In the genomic region with DNA sequence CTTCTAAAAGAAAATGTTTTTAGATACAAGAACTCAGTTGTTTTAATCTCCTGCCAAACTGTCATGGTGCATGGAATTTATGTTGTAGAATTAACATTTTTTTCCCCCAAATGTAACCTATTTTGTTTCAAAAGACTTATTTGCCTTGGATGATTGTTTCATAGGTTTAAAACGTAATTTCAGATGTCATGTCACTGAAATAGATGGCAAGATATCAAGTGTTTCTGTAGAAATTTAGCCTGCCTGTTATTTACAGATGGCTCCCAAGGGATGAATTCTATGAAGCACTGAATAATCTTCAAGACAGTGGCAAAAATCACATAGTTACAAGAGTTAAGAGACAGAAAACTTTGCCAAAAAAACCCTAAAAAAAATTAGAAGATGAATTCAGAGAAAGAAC, we compare ENCODE assay signal across 32 cellular contexts.
"Had no signal": no experiment of that assay in that cellular context is flagged by ENCODE, and none has a peak within 500 bp of the region (broad histone marks: within the 10 kb centered on the region; RNA-seq: fewer than 3 reads in every experiment).

No MANE protein-coding gene starts in this region.

- H3K9me3 ChIP-seq: ascending aorta had no signal

- DNase-seq: activated B cell treated with CpG ODN at 0.5 μM for 24 hours; activated CD4-positive, alpha-beta memory T cell treated with anti-CD3 and anti-CD28 coated beads for 36 hours; activated CD4-positive, alpha-beta T cell treated with anti-CD3 and anti-CD28 coated beads for 4 hours; activated CD4-positive, alpha-beta T cell treated with anti-CD3 and anti-CD28 coated beads, Interleukin-2, amount 10 ng/mL, durations not matched to agents 24 days and 14 days; activated CD4-positive, alpha-beta T cell treated with anti-CD3 and anti-CD28 coated beads, Interleukin-2, amount 50 U/mL, for 1 hour; activated CD4-positive, alpha-beta T cell treated with anti-CD3 and anti-CD28 coated beads, Interleukin-2, amount 50 U/mL, for 4 hours; activated CD4-positive, CD25-positive, alpha-beta regulatory T cell treated with anti-CD3 and anti-CD28 coated beads, Interleukin-2, amount 50 U/mL, for 72 hours; activated CD8-positive, alpha-beta memory T cell treated with anti-CD3 and anti-CD28 coated beads, Interleukin-2, amount 50 U/mL, for 4 hours; activated CD8-positive, alpha-beta T cell treated with anti-CD3 and anti-CD28 coated beads for 36 hours; activated effector memory CD4-positive, alpha-beta T cell treated with anti-CD3 and anti-CD28 coated beads, Interleukin-2, amount 50 U/mL, for 16 hours; activated gamma-delta T cell treated with Interleukin-2 at 50 U/mL for 16 hours; activated naive CD4-positive, alpha-beta T cell; activated naive CD4-positive, alpha-beta T cell treated with anti-CD3 and anti-CD28 coated beads for 36 hours; activated naive CD4-positive, alpha-beta T cell treated with anti-CD3 and anti-CD28 coated beads, Interleukin-2, amount 50 U/mL, for 16 hours; activated naive CD8-positive, alpha-beta T cell treated with anti-CD3 and anti-CD28 coated beads, Interleukin-2, amount 10 ng/mL, durations not matched to agents 7 days and 5 days; activated naive CD8-positive, alpha-beta T cell treated with anti-CD3 and anti-CD28 coated beads, Interleukin-2, amount 50 U/mL, for 24 hours; activated T-cell treated with anti-CD3 and anti-CD28 coated beads for 4 hours; activated T-cell treated with anti-CD3 and anti-CD28 coated beads, Interleukin-2, amount 50 U/mL, for 1 hour; activated T-cell treated with anti-CD3 and anti-CD28 coated beads, Interleukin-2, amount 50 U/mL, for 4 hours; activated T-cell treated with anti-CD3 and anti-CD28 coated beads, Interleukin-2, amount 50 U/mL, for 72 hours; amygdala; anterior cingulate cortex; caudate nucleus; cerebellar nuclear complex; T-helper 1 cell; T-helper 2 cell; T-helper 9 cell had no signal

- H3K27me3 ChIP-seq: ascending aorta, cardiac muscle cell had no signal

- H3K4me3 ChIP-seq: ascending aorta, cardiac muscle cell had no signal

- ATAC-seq: activated CD8-positive, alpha-beta T cell treated with anti-CD3 and anti-CD28 coated beads for 36 hours; activated naive CD4-positive, alpha-beta T cell treated with anti-CD3 and anti-CD28 coated beads, Interleukin-2, amount 50 U/mL, for 72 hours; activated naive CD8-positive, alpha-beta T cell treated with anti-CD3 and anti-CD28 coated beads, Interleukin-2, amount 50 U/mL, for 24 hours; activated T-cell treated with anti-CD3 and anti-CD28 coated beads, Interleukin-2, amount 50 U/mL, for 4 hours; activated T-cell treated with anti-CD3 and anti-CD28 coated beads, Interleukin-2, amount 50 U/mL, for 72 hours; activated T-helper 17 cell treated with anti-CD3 and anti-CD28 coated beads, Interleukin-2, amount 50 U/mL, for 72 hours had no signal

- H3K27ac ChIP-seq: ascending aorta, cardiac muscle cell, VCaP had no signal

- H3K4me1 ChIP-seq: ascending aorta had no signal

- H3K36me3 ChIP-seq: ascending aorta, cardiac muscle cell had no signal
